In the genomic region with DNA sequence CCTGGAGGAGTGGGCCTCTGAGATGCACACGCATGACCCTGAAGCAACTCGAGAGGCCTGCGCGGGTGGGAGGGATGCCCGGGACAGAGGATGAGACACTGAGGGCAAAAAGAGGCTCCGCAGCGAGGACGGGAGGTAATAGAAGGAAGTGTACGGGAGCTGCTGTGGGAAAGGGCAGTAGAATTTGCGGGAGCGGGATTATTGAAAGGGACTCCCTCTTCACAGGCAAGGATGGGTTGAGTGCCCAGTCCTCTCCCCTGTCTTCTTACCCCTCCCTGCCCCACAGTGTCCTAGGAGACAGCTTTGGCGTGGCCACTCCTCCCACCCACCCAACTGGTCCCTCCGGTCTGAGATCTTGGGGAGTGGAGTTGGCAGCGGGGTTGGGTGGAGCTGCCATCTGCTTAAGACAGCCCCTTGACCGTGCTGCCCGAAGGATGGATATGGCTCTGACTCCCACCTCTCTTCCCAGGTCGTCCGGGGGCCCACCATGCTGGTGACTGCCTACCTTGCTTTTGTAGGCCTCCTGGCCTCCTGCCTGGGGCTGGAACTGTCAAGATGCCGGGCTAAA, we compare ENCODE assay signal across 1 cellular context.
TF ChIP-seq lines count a peak whose summit lies in the region.

No MANE protein-coding gene starts in this region.

TF ChIP-seq in HepG2, 621 proteins besides CTCF, POLR2A, EP300 and RAD21 (continued from another document):
- TF ChIP-seq, protein P1, sequence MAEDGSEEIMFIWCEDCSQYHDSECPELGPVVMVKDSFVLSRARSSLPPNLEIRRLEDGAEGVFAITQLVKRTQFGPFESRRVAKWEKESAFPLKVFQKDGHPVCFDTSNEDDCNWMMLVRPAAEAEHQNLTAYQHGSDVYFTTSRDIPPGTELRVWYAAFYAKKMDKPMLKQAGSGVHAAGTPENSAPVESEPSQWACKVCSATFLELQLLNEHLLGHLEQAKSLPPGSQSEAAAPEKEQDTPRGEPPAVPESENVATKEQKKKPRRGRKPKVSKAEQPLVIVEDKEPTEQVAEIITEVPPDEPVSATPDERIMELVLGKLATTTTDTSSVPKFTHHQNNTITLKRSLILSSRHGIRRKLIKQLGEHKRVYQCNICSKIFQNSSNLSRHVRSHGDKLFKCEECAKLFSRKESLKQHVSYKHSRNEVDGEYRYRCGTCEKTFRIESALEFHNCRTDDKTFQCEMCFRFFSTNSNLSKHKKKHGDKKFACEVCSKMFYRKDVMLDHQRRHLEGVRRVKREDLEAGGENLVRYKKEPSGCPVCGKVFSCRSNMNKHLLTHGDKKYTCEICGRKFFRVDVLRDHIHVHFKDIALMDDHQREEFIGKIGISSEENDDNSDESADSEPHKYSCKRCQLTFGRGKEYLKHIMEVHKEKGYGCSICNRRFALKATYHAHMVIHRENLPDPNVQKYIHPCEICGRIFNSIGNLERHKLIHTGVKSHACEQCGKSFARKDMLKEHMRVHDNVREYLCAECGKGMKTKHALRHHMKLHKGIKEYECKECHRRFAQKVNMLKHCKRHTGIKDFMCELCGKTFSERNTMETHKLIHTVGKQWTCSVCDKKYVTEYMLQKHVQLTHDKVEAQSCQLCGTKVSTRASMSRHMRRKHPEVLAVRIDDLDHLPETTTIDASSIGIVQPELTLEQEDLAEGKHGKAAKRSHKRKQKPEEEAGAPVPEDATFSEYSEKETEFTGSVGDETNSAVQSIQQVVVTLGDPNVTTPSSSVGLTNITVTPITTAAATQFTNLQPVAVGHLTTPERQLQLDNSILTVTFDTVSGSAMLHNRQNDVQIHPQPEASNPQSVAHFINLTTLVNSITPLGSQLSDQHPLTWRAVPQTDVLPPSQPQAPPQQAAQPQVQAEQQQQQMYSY (CRISPR knock-in tag; IDR thresholded peaks at IDR 0.05) = no peak
- peak; percentile 8; the same call in 1 of the 2 replicates for TF ChIP-seq HOXD1 (CRISPR knock-in tag; IDR thresholded peaks at IDR 0.05)
- TF ChIP-seq, protein P2, sequence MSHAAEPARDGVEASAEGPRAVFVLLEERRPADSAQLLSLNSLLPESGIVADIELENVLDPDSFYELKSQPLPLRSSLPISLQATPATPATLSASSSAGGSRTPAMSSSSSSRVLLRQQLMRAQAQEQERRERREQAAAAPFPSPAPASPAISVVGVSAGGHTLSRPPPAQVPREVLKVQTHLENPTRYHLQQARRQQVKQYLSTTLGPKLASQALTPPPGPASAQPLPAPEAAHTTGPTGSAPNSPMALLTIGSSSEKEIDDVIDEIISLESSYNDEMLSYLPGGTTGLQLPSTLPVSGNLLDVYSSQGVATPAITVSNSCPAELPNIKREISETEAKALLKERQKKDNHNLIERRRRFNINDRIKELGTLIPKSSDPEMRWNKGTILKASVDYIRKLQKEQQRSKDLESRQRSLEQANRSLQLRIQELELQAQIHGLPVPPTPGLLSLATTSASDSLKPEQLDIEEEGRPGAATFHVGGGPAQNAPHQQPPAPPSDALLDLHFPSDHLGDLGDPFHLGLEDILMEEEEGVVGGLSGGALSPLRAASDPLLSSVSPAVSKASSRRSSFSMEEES (CRISPR knock-in tag; IDR thresholded peaks at IDR 0.05) = no peak
- TF ChIP-seq ZBTB7A (CRISPR knock-in tag; IDR thresholded peaks at IDR 0.05) = peak; percentile 13; the same call in 1 of the 2 replicates
- peak; percentile 33 for TF ChIP-seq PHF20 (CRISPR knock-in tag; IDR thresholded peaks at IDR 0.05)
- 0 out of 2 replicates have a peak, but pooled peaks have one; percentile 45 for TF ChIP-seq KLF13 (CRISPR knock-in tag; IDR thresholded peaks at IDR 0.05)
- TF ChIP-seq, protein P3, sequence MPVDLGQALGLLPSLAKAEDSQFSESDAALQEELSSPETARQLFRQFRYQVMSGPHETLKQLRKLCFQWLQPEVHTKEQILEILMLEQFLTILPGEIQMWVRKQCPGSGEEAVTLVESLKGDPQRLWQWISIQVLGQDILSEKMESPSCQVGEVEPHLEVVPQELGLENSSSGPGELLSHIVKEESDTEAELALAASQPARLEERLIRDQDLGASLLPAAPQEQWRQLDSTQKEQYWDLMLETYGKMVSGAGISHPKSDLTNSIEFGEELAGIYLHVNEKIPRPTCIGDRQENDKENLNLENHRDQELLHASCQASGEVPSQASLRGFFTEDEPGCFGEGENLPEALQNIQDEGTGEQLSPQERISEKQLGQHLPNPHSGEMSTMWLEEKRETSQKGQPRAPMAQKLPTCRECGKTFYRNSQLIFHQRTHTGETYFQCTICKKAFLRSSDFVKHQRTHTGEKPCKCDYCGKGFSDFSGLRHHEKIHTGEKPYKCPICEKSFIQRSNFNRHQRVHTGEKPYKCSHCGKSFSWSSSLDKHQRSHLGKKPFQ (CRISPR knock-in tag; IDR thresholded peaks at IDR 0.05; ENCODE audit: insufficient replicate concordance) = peak; percentile 48
- no peak for TF ChIP-seq ZNF496 (CRISPR knock-in tag; IDR thresholded peaks at IDR 0.05; ENCODE audit: insufficient replicate concordance)
- TF ChIP-seq ZNF816 (CRISPR knock-in tag; IDR thresholded peaks at IDR 0.05; ENCODE audit: borderline replicate concordance) = no peak
- TF ChIP-seq SYNCRIP (IDR thresholded peaks at IDR 0.05; ENCODE audit: insufficient read depth, low read depth, low read length) = no peak
- TF ChIP-seq, protein P4, sequence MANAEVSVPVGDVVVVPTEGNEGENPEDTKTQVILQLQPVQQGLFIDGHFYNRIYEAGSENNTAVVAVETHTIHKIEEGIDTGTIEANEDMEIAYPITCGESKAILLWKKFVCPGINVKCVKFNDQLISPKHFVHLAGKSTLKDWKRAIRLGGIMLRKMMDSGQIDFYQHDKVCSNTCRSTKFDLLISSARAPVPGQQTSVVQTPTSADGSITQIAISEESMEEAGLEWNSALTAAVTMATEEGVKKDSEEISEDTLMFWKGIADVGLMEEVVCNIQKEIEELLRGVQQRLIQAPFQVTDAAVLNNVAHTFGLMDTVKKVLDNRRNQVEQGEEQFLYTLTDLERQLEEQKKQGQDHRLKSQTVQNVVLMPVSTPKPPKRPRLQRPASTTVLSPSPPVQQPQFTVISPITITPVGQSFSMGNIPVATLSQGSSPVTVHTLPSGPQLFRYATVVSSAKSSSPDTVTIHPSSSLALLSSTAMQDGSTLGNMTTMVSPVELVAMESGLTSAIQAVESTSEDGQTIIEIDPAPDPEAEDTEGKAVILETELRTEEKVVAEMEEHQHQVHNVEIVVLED (CRISPR knock-in tag; IDR thresholded peaks at IDR 0.05; ENCODE audit: borderline replicate concordance) = 0 out of 2 replicates have a peak, but pooled peaks have one; percentile 7
- TF ChIP-seq, protein P5, sequence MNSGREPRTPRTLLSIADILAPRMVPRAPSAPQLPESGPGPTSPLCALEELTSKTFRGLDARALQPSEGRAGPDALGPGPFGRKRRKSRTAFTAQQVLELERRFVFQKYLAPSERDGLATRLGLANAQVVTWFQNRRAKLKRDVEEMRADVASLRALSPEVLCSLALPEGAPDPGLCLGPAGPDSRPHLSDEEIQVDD (CRISPR knock-in tag; IDR thresholded peaks at IDR 0.05; ENCODE audit: borderline replicate concordance) = 0 out of 2 replicates have a peak, but pooled peaks have one; percentile 56
- no peak for TF ChIP-seq HNRNPH1 (optimal IDR thresholded peaks at IDR 0.05; ENCODE audit: low read depth, low read length)
- TF ChIP-seq ZNF44 (CRISPR knock-in tag; IDR thresholded peaks at IDR 0.05) = 0 out of 2 replicates have a peak, but pooled peaks have one; percentile 17
